ENCODE assay signal across 28 cellular contexts in genomic region chr1:218411101-218411500, GRCh38.
"Had no signal": no experiment of that assay in that cellular context is flagged by ENCODE, and none has a peak within 500 bp of the region (broad histone marks: within the 10 kb centered on the region; RNA-seq: fewer than 3 reads in every experiment).

No MANE protein-coding gene starts in this region.

- H3K9me3 ChIP-seq: adrenal gland had no signal

- H3K36me3 ChIP-seq: adrenal gland had no signal

- H3K27me3 ChIP-seq: adrenal gland, SJCRH30 had no signal

- DNase-seq: activated CD4-positive, alpha-beta T cell treated with anti-CD3 and anti-CD28 coated beads, Interleukin-2, amount 10 ng/mL, durations not matched to agents 24 days and 14 days; activated CD4-positive, alpha-beta T cell treated with anti-CD3 and anti-CD28 coated beads, Interleukin-2, amount 50 U/mL, for 4 hours; activated CD8-positive, alpha-beta T cell treated with anti-CD3 and anti-CD28 coated beads for 36 hours; activated effector memory CD4-positive, alpha-beta T cell treated with anti-CD3 and anti-CD28 coated beads, Interleukin-2, amount 50 U/mL, for 16 hours; activated naive CD4-positive, alpha-beta T cell; activated T-cell treated with anti-CD3 and anti-CD28 coated beads, Interleukin-2, amount 50 U/mL, for 1 hour; activated T-cell treated with anti-CD3 and anti-CD28 coated beads, Interleukin-2, amount 50 U/mL, for 72 hours; adrenal gland; NCI-H1092 treated with DMSO at 0.1 percent for 48 hours; NCI-H1417; NCI-H146; NCI-H187; NCI-H2029 treated with DMSO at 0.1 percent for 48 hours; NCI-H2107; NCI-H2171; NCI-H510A; NCI-H526; NCI-H748 treated with DMSO at 0.1 percent for 48 hours; NK-92 treated with Interleukin-12 subunit alpha and Interleukin-12 subunit beta, amount 100 ng/mL, for 24 hours; PC-3; Right ventricle myocardium superior; SJCRH30; T1000 had no signal

- H3K27me3 Mint-ChIP-seq: activated CD4-positive, alpha-beta T cell treated with anti-CD3 and anti-CD28 coated beads, Interleukin-2, amount 10 ng/mL, durations not matched to agents 24 days and 14 days; brain had no signal

- H3K36me3 Mint-ChIP-seq: activated naive CD4-positive, alpha-beta T cell treated with anti-CD3 and anti-CD28 coated beads, Interleukin-2, amount 50 U/mL, for 72 hours had no signal

- ATAC-seq: activated CD8-positive, alpha-beta T cell treated with anti-CD3 and anti-CD28 coated beads for 36 hours; activated naive CD4-positive, alpha-beta T cell treated with anti-CD3 and anti-CD28 coated beads, Interleukin-2, amount 50 U/mL, for 72 hours; activated T-cell treated with anti-CD3 and anti-CD28 coated beads, Interleukin-2, amount 50 U/mL, for 72 hours; activated T-helper 17 cell treated with anti-CD3 and anti-CD28 coated beads, Interleukin-2, amount 50 U/mL, for 72 hours; K562; PC-3 had no signal

- H3K4me1 ChIP-seq: adrenal gland, SJCRH30 had no signal

- H3K27ac Mint-ChIP-seq: activated CD4-positive, alpha-beta T cell treated with anti-CD3 and anti-CD28 coated beads, Interleukin-2, amount 10 ng/mL, durations not matched to agents 24 days and 14 days; activated CD8-positive, alpha-beta T cell treated with anti-CD3 and anti-CD28 coated beads for 36 hours; activated naive CD4-positive, alpha-beta T cell treated with anti-CD3 and anti-CD28 coated beads, Interleukin-2, amount 50 U/mL, for 72 hours; activated T-cell treated with anti-CD3 and anti-CD28 coated beads, Interleukin-2, amount 50 U/mL, for 72 hours; activated T-helper 17 cell treated with anti-CD3 and anti-CD28 coated beads, Interleukin-2, amount 50 U/mL, for 72 hours had no signal

- H3K4me3 ChIP-seq: adrenal gland, K562, SJCRH30, SK-N-MC had no signal

- H3K9me3 Mint-ChIP-seq: activated CD4-positive, alpha-beta T cell treated with anti-CD3 and anti-CD28 coated beads, Interleukin-2, amount 10 ng/mL, durations not matched to agents 24 days and 14 days; activated CD8-positive, alpha-beta T cell treated with anti-CD3 and anti-CD28 coated beads for 36 hours; activated naive CD4-positive, alpha-beta T cell treated with anti-CD3 and anti-CD28 coated beads, Interleukin-2, amount 50 U/mL, for 72 hours; activated T-cell treated with anti-CD3 and anti-CD28 coated beads, Interleukin-2, amount 50 U/mL, for 72 hours; activated T-helper 17 cell treated with anti-CD3 and anti-CD28 coated beads, Interleukin-2, amount 50 U/mL, for 72 hours had no signal

- H3K4me1 Mint-ChIP-seq: activated CD4-positive, alpha-beta T cell treated with anti-CD3 and anti-CD28 coated beads, Interleukin-2, amount 10 ng/mL, durations not matched to agents 24 days and 14 days; activated T-helper 17 cell treated with anti-CD3 and anti-CD28 coated beads, Interleukin-2, amount 50 U/mL, for 72 hours had no signal

- H3K27ac ChIP-seq: adrenal gland, SJCRH30, SK-N-MC had no signal

- H3K4me3 Mint-ChIP-seq: activated CD4-positive, alpha-beta T cell treated with anti-CD3 and anti-CD28 coated beads, Interleukin-2, amount 10 ng/mL, durations not matched to agents 24 days and 14 days; activated CD8-positive, alpha-beta T cell treated with anti-CD3 and anti-CD28 coated beads for 36 hours; activated T-cell treated with anti-CD3 and anti-CD28 coated beads, Interleukin-2, amount 50 U/mL, for 72 hours; activated T-helper 17 cell treated with anti-CD3 and anti-CD28 coated beads, Interleukin-2, amount 50 U/mL, for 72 hours; brain had no signal
